20 cellular contexts compared by ENCODE assay signal in the genomic region with DNA sequence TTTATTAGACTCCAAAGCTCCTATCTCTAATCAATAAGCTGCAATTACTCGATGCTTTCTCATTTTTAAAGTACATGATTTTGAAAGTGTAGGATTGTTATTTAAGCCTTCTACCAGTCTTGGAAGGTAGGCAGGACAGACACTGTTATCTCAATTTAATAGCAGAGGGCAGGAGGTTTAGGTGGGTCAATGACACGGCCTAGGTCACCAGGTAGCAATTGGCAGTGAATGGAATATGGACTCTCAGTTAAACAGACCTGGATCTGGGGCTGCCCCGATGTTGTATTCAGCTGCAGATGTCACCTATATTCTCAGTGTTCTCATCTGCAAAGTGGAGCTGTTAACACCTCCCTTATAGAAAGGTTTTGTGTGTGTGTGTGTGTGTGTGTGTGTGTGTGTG.
"Had no signal": no experiment of that assay in that cellular context is flagged by ENCODE, and none has a peak within 500 bp of the region (broad histone marks: within the 10 kb centered on the region; RNA-seq: fewer than 3 reads in every experiment).

No MANE protein-coding gene starts in this region.

- H3K27me3 ChIP-seq: colonic mucosa, esophagus squamous epithelium, gastrocnemius medialis, heart right ventricle had no signal

- H3K27ac Mint-ChIP-seq: mesothelial cell of epicardium; naive thymus-derived CD4-positive, alpha-beta T cell had no signal

- DNase-seq: colonic mucosa; dermis blood vessel endothelial cell; dorsolateral prefrontal cortex; effector CD4-positive, alpha-beta T cell; effector memory CD4-positive, alpha-beta T cell; esophagus squamous epithelium; foreskin fibroblast; foreskin melanocyte; gastrocnemius medialis; glutamatergic neuron; head of caudate nucleus; heart right ventricle; hippocampal formation; left cardiac atrium; left ventricle myocardium inferior; lower lobe of right lung; mesenchymal stem cell; mucosa of descending colon; naive thymus-derived CD4-positive, alpha-beta T cell had no signal

- H3K9me3 ChIP-seq: colonic mucosa, esophagus squamous epithelium, gastrocnemius medialis, left ventricle myocardium inferior, lower lobe of right lung, mucosa of descending colon had no signal

- H3K27ac ChIP-seq: colonic mucosa, dorsolateral prefrontal cortex, esophagus squamous epithelium, gastrocnemius medialis, heart right ventricle, left ventricle myocardium inferior, lower lobe of right lung had no signal

- H3K4me3 Mint-ChIP-seq: mesothelial cell of epicardium; naive thymus-derived CD4-positive, alpha-beta T cell had no signal

- H3K9me3 Mint-ChIP-seq: mesothelial cell of epicardium had no signal

- H3K4me3 ChIP-seq: colonic mucosa, dorsolateral prefrontal cortex, esophagus squamous epithelium, gastrocnemius medialis, heart right ventricle, left ventricle myocardium inferior, lower lobe of right lung, mucosa of descending colon had no signal

- H3K4me1 ChIP-seq: colonic mucosa, esophagus squamous epithelium, gastrocnemius medialis, heart right ventricle, left ventricle myocardium inferior, lower lobe of right lung had no signal

- H3K4me1 Mint-ChIP-seq: mesothelial cell of epicardium had no signal

- ATAC-seq: gastrocnemius medialis; heart right ventricle; left cardiac atrium; lower lobe of right lung; mucosa of descending colon; naive thymus-derived CD4-positive, alpha-beta T cell had no signal

- H3K36me3 Mint-ChIP-seq: mesothelial cell of epicardium; naive thymus-derived CD4-positive, alpha-beta T cell had no signal

- H3K36me3 ChIP-seq: colonic mucosa, esophagus squamous epithelium, gastrocnemius medialis, heart right ventricle, left ventricle myocardium inferior, lower lobe of right lung had no signal
